In genomic region chr10:29861811-29862505, GRCh38 we compare ENCODE assay signal across 18 cellular contexts.
A peak's percentile ranks its signal among the peaks of the same experiment; 100 is the strongest.
DNase-seq lines count a peak whose midpoint lies in the region; ATAC-seq, FAIRE-seq and TF ChIP-seq lines count a peak whose summit lies in the region.
"Had no signal": no experiment of that assay in that cellular context is flagged by ENCODE, and none has a peak within 500 bp of the region (broad histone marks: within the 10 kb centered on the region; RNA-seq: fewer than 3 reads in every experiment).

No MANE protein-coding gene starts in this region.

- H3K9me3 ChIP-seq in esophagus squamous epithelium: no peaks in the 10 kb centered on the region
- H3K9me3 ChIP-seq: esophagus muscularis mucosa had no signal

- no peaks in the 10 kb centered on the region for H3K36me3 Mint-ChIP-seq in stimulated activated effector memory CD8-positive, alpha-beta T cell treated with anti-CD3 and anti-CD28 coated beads, Interleukin-12 subunit alpha, Interleukin-12 subunit beta, amount 100 ng/mL, for 72 hours
- H3K36me3 Mint-ChIP-seq: activated naive CD8-positive, alpha-beta T cell had no signal

- H3K4me1 ChIP-seq in esophagus squamous epithelium: peaks cover 20 to 53% (median 33%) of the 10 kb centered on the region in 3 donors
- H3K4me1 ChIP-seq in rectal smooth muscle tissue (ENCODE audit: control insufficient read depth, insufficient read depth, low read length): peaks cover 26% of the 10 kb centered on the region

- no peak for TF ChIP-seq POLR2A in esophagus squamous epithelium (IDR thresholded peaks at IDR 0.05)

- WGBS in esophagus squamous epithelium, 2 donors: 57 to 62% methylated on average over 4 of the region's 4 CpGs

- H3K9me3 Mint-ChIP-seq in stimulated activated effector memory CD8-positive, alpha-beta T cell treated with anti-CD3 and anti-CD28 coated beads, Interleukin-12 subunit alpha, Interleukin-12 subunit beta, amount 100 ng/mL, for 72 hours: no peaks in the 10 kb centered on the region

- no peak overlapping the region for H3K27ac Mint-ChIP-seq in stimulated activated effector memory CD8-positive, alpha-beta T cell treated with anti-CD3 and anti-CD28 coated beads, Interleukin-12 subunit alpha, Interleukin-12 subunit beta, amount 100 ng/mL, for 72 hours
- H3K27ac Mint-ChIP-seq: activated naive CD8-positive, alpha-beta T cell; B cell had no signal

- no peak for FAIRE-seq in GM19239 (lab: Jason Lieb, UNC)
- FAIRE-seq: GM12878, small intestine had no signal

- H3K4me1 Mint-ChIP-seq in stimulated activated effector memory CD8-positive, alpha-beta T cell treated with anti-CD3 and anti-CD28 coated beads, Interleukin-12 subunit alpha, Interleukin-12 subunit beta, amount 100 ng/mL, for 72 hours: no peaks in the 10 kb centered on the region
- H3K4me1 Mint-ChIP-seq: B cell had no signal

- H3K4me3 ChIP-seq in AG10803 (ENCODE audit: low read length) (no peak overlapping the region), esophagus squamous epithelium (no peak overlapping the region), rectal smooth muscle tissue (ENCODE audit: low read length) (no peak overlapping the region)
- H3K4me3 ChIP-seq: esophagus muscularis mucosa, GM12878 had no signal

- intact Hi-C loops in esophagus squamous epithelium (cut with DNase I): no loop called here

- peak overlapping the region; percentile 58 to 78 (median 60) for H3K27ac ChIP-seq in esophagus squamous epithelium
- H3K27ac ChIP-seq in rectal smooth muscle tissue (ENCODE audit: low read depth, low read length): peak overlapping the region; percentile 36

- H3K36me3 ChIP-seq in esophagus squamous epithelium: no peaks in the 10 kb centered on the region
- no peaks in the 10 kb centered on the region for H3K36me3 ChIP-seq in rectal smooth muscle tissue (ENCODE audit: control insufficient read depth, insufficient read depth, low read length)
- H3K36me3 ChIP-seq: esophagus muscularis mucosa had no signal

- no peak for TF ChIP-seq CTCF in AG10803 (conservative IDR thresholded peaks at IDR 0.05; ENCODE audit: low read length)
- TF ChIP-seq CTCF in esophagus squamous epithelium (IDR thresholded peaks at IDR 0.05): no peak

- no peaks in the 10 kb centered on the region for H3K27me3 ChIP-seq in esophagus squamous epithelium
- no peaks in the 10 kb centered on the region for H3K27me3 ChIP-seq in rectal smooth muscle tissue (ENCODE audit: control insufficient read depth, insufficient read depth, low read length)
- H3K27me3 ChIP-seq: esophagus muscularis mucosa had no signal

- H3K9ac ChIP-seq in rectal smooth muscle tissue (ENCODE audit: low read length): no peak overlapping the region

- no peak overlapping the region for H3K4me3 Mint-ChIP-seq in stimulated activated effector memory CD8-positive, alpha-beta T cell treated with anti-CD3 and anti-CD28 coated beads, Interleukin-12 subunit alpha, Interleukin-12 subunit beta, amount 100 ng/mL, for 72 hours
- H3K4me3 Mint-ChIP-seq: activated naive CD8-positive, alpha-beta T cell; B cell had no signal

- no peak for ATAC-seq in HG03280 (IDR thresholded peaks at IDR 0.05; ENCODE audit: unreplicated experiment)
- no peak for ATAC-seq in stimulated activated effector memory CD8-positive, alpha-beta T cell treated with anti-CD3 and anti-CD28 coated beads, Interleukin-12 subunit alpha, Interleukin-12 subunit beta, amount 100 ng/mL, for 72 hours
- ATAC-seq: GM12878 had no signal

- DNase-seq in AG10803 (ENCODE audit: low read depth): peak; percentile 93
- DNase-seq in M059J (ENCODE audit: low read depth): peak; percentile 34
- DNase-seq in esophagus squamous epithelium (lab: John Stamatoyannopoulos, UW): no peak
- DNase-seq in GM19239 (ENCODE audit: insufficient read length, low spot score): no peak
- no peak for DNase-seq in NCI-H524 (lab: John Stamatoyannopoulos, UW)
- no peak for DNase-seq in stimulated activated effector memory CD8-positive, alpha-beta T cell treated with anti-CD3 and anti-CD28 coated beads, Interleukin-12 subunit alpha, Interleukin-12 subunit beta, amount 100 ng/mL, for 72 hours (ENCODE audit: low spot score in 2 of 2)
- DNase-seq: activated T-cell treated with anti-CD3 and anti-CD28 coated beads for 4 hours; cerebellar nuclear complex; Kasumi-1; NCI-H510A treated with DMSO at 0.1 percent for 48 hours; stimulated activated naive CD4-positive, alpha-beta T cell treated with Interleukin-2 at 50 U/mL for 16 hours had no signal

Comparison
In these comparisons a context has a peak if more than half of its experiments do, and no peak if none do; other contexts are left out.
1. DNase-seq: peak in AG10803 (single experiment) and M059J (single experiment); none in esophagus squamous epithelium (single experiment), GM19239 (single experiment), NCI-H524 (0 of 2) and stimulated activated effector memory CD8-positive, alpha-beta T cell treated with anti-CD3 and anti-CD28 coated beads, Interleukin-12 subunit alpha, Interleukin-12 subunit beta, amount 100 ng/mL, for 72 hours (0 of 2).